In genomic region chr1:191675991-191676783, GRCh38 we compare ENCODE assay signal across 21 cellular contexts.
"Had no signal": no experiment of that assay in that cellular context is flagged by ENCODE, and none has a peak within 500 bp of the region (broad histone marks: within the 10 kb centered on the region; RNA-seq: fewer than 3 reads in every experiment).

No MANE protein-coding gene starts in this region.

- H3K27me3 ChIP-seq: esophagus squamous epithelium, heart right ventricle, spleen, tibial artery, upper lobe of right lung, vagina had no signal

- H3K9me3 ChIP-seq: esophagus squamous epithelium, prostate gland, spleen, tibial artery, upper lobe of right lung, vagina had no signal

- H3K79me2 ChIP-seq: parathyroid adenoma had no signal

- DNase-seq: effector memory CD8-positive, alpha-beta T cell; esophagus squamous epithelium; heart right ventricle; hypothalamus; kidney glomerular epithelial cell; mammary epithelial cell; naive thymus-derived CD4-positive, alpha-beta T cell; nephron progenitor cell; spleen; stimulated activated CD4-positive, alpha-beta T cell treated with anti-CD3 and anti-CD28 coated beads, Interleukin-15, amount 100 ng/mL, for 24 hours; stimulated activated CD4-positive, alpha-beta T cell treated with anti-CD3 and anti-CD28 coated beads, Interleukin-1b, Interleukin-23, amount 100 ng/mL, for 48 hours; stimulated activated CD4-positive, alpha-beta T cell treated with anti-CD3 and anti-CD28 coated beads, Interleukin-4, amount 100 ng/mL, for 24 hours; tibial artery; upper lobe of right lung had no signal

- H3K27ac ChIP-seq: esophagus squamous epithelium, heart right ventricle, parathyroid adenoma, prostate gland, spleen, tibial artery, upper lobe of right lung, vagina had no signal

- H3K4me1 ChIP-seq: esophagus squamous epithelium, heart right ventricle, parathyroid adenoma, prostate gland, spleen, upper lobe of right lung, vagina had no signal

- H3K36me3 ChIP-seq: esophagus squamous epithelium, heart right ventricle, prostate gland, spleen, tibial artery, upper lobe of right lung, vagina had no signal

- FAIRE-seq: frontal cortex, islet of Langerhans had no signal

- H3K9ac ChIP-seq: parathyroid adenoma had no signal

- ATAC-seq: effector memory CD8-positive, alpha-beta T cell; heart right ventricle; naive thymus-derived CD4-positive, alpha-beta T cell; sciatic nerve; stimulated activated memory B cell treated with anti-CD40 and anti-IgM and Interleukin-4, amounts not matched to agents 10 μg/mL and 1 μg/mL and 100 μg/mL, for 72 hours; upper lobe of right lung had no signal

- H3K4me3 ChIP-seq: esophagus squamous epithelium, heart right ventricle, prostate gland, spleen, tibial artery, upper lobe of right lung, vagina had no signal

- H2AFZ ChIP-seq: parathyroid adenoma had no signal
